8 cellular contexts compared by ENCODE assay signal in the genomic region with DNA sequence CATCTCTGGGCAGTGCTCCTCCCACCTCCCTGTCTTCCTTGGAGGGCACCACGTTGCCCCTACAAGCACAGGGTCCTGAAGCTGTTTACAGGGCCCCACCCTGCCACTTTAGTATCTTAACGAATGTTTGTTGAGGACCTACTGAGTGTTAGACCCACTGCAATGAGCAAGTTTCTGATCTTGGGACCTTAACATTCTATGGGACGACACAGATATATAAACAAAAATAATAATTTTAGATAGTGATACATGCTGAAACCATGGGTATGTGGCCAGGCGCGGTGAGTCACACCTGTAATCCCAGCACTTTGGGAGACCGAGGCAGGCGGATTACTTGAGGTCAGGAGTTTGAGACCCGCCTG. TPM values are rescaled to one million over a fixed set of nuclear protein-coding genes. Genes with fewer than 3 reads are reported as not detected.
DNase-seq lines count a peak whose midpoint lies in the region; ATAC-seq, FAIRE-seq and TF ChIP-seq lines count a peak whose summit lies in the region.

No MANE protein-coding gene starts in this region.

- H3F3A ChIP-seq in smooth muscle cell (ENCODE audit: low read depth) = peaks cover 12% of the 10 kb centered on the region

- TF ChIP-seq CTCF in WI38 (IDR thresholded peaks at IDR 0.05; ENCODE audit: low read depth, low read length) = no peak
- no peak for TF ChIP-seq CTCF in smooth muscle cell (IDR thresholded peaks at IDR 0.05; ENCODE audit: borderline replicate concordance, insufficient read depth, poor library complexity, severe bottlenecking)

- H3K4me2 ChIP-seq in smooth muscle cell = peak overlapping the region; percentile 82

- peak overlapping the region; percentile 4 for H3K9ac ChIP-seq in smooth muscle cell (ENCODE audit: low read depth)

- H3K4me3 ChIP-seq in H7 (ENCODE audit: insufficient read depth, low read depth, low read length) = peak overlapping the region; percentile 56
- peak overlapping the region; percentile 73 for H3K4me3 ChIP-seq in WI38 (ENCODE audit: low read depth, low read length)
- peak overlapping the region; percentile 46 for H3K4me3 ChIP-seq in right cardiac atrium (ENCODE audit: low read length)
- peak overlapping the region; percentile 59 for H3K4me3 ChIP-seq in smooth muscle cell

- peak overlapping the region; percentile 82 for H2AFZ ChIP-seq in smooth muscle cell (ENCODE audit: low read depth)

- intact Hi-C loops in right cardiac atrium (cut with DNase I) = no loop called here

- FAIRE-seq in GM19239 (lab: Jason Lieb, UNC) = no peak

- WGBS in right cardiac atrium = 67% methylated on average over 8 of the region's 8 CpGs
- 50% methylated on average over 8 of the region's 8 CpGs for WGBS in smooth muscle cell (ENCODE audit: low lambda C conversion rate)

- H3K79me2 ChIP-seq in smooth muscle cell (ENCODE audit: low read depth) = no peaks in the 10 kb centered on the region

- H3K27ac ChIP-seq in right cardiac atrium (ENCODE audit: low read length) = peak overlapping the region; percentile 69
- peak overlapping the region; percentile 79 for H3K27ac ChIP-seq in smooth muscle cell (ENCODE audit: low read depth)

- H4K20me1 ChIP-seq in smooth muscle cell (ENCODE audit: low read depth) = no peaks in the 10 kb centered on the region

- H3K27me3 ChIP-seq in H7 (ENCODE audit: control insufficient read depth, insufficient read depth, low read length) = peaks cover 13% of the 10 kb centered on the region
- no peaks in the 10 kb centered on the region for H3K27me3 ChIP-seq in right cardiac atrium (ENCODE audit: control insufficient read depth, insufficient read depth)
- no peaks in the 10 kb centered on the region for H3K27me3 ChIP-seq in smooth muscle cell (ENCODE audit: low read depth)

- no peaks in the 10 kb centered on the region; the same call in none of the 2 replicates for H3K36me3 ChIP-seq in H7 (replicated peaks; ENCODE audit: control insufficient read depth, insufficient read depth, low read length)
- no peaks in the 10 kb centered on the region for H3K36me3 ChIP-seq in smooth muscle cell (ENCODE audit: low read depth)

- H3K4me1 ChIP-seq in right cardiac atrium (ENCODE audit: control insufficient read depth, insufficient read depth, low read length) (peaks cover 3% of the 10 kb centered on the region), smooth muscle cell (ENCODE audit: low read depth) (no peaks in the 10 kb centered on the region)

- no peak for DNase-seq in H7
- DNase-seq in right cardiac atrium = no peak
- DNase-seq in smooth muscle cell (lab: John Stamatoyannopoulos, UW; ENCODE audit: unreplicated experiment) = no peak
- DNase-seq in NCI-H1436 (lab: John Stamatoyannopoulos, UW) = no peak
- DNase-seq in NCI-H2029 (lab: John Stamatoyannopoulos, UW) = no peak
- no peak for DNase-seq in DMS114 treated with DMSO at 0.1 percent for 48 hours (lab: John Stamatoyannopoulos, UW; ENCODE audit: unreplicated experiment)
- DNase-seq in GM19239 (ENCODE audit: insufficient read length, low spot score) = no peak

- ATAC-seq in right cardiac atrium = no peak

- no peaks in the 10 kb centered on the region for H3K9me3 ChIP-seq in right cardiac atrium (ENCODE audit: control insufficient read depth, low read length)
- no peaks in the 10 kb centered on the region for H3K9me3 ChIP-seq in smooth muscle cell (replicated peaks; ENCODE audit: low read depth)

RNA-seq across cellular contexts. Expression of a gene that starts 10.1 kb away (rescaled TPM):
- 9.4 and 14.7 TPM in 2 replicates for total RNA-seq in H7 (2014; rRNA removed; shearing (Covaris generic))
- total RNA-seq in right cardiac atrium = 10 to 100 TPM; 14.2 to 22.3 (median 15.8) TPM
- 9.4 TPM for polyA plus RNA-seq in right cardiac atrium
- total RNA-seq in smooth muscle cell = 7.0 and 14.7 TPM in 2 replicates
- 26.5 and 30.9 TPM in 2 replicates for polyA plus RNA-seq in smooth muscle cell

RNA-seq across cellular contexts. Expression of a gene that starts 17.0 kb away (rescaled TPM):
- 59.4 and 61.4 TPM in 2 replicates for total RNA-seq in H7 (2014; rRNA removed; shearing (Covaris generic))
- total RNA-seq in right cardiac atrium = 10 to 100 TPM; 50.3 to 65.2 (median 54.9) TPM
- 59.3 TPM for polyA plus RNA-seq in right cardiac atrium
- 51.4 and 52.1 TPM in 2 replicates for total RNA-seq in smooth muscle cell
- polyA plus RNA-seq in smooth muscle cell = 118 and 151 TPM in 2 replicates

RNA-seq across cellular contexts. Expression of a gene that starts 28.2 kb away (rescaled TPM):
- total RNA-seq in H7 (2014; rRNA removed; shearing (Covaris generic)) = 38.7 and 48.6 TPM in 2 replicates
- 10 to 100 TPM; 19.4 to 26.2 (median 22.5) TPM for total RNA-seq in right cardiac atrium
- 21.8 TPM for polyA plus RNA-seq in right cardiac atrium
- total RNA-seq in smooth muscle cell = 23.6 and 25.5 TPM in 2 replicates
- 23.5 and 32.2 TPM in 2 replicates for polyA plus RNA-seq in smooth muscle cell

RNA-seq across cellular contexts. Expression of a gene that starts 32.1 kb away (rescaled TPM):
- total RNA-seq in H7 (2014; rRNA removed; shearing (Covaris generic)) = 5.1 and 7.7 TPM in 2 replicates
- total RNA-seq in right cardiac atrium (1 to 10 TPM in 2 of 4 donors, under 1 TPM in 2; 0.92 to 1.4 (median 1.1) TPM), smooth muscle cell (0.49 and 0.72 TPM in 2 replicates)
- polyA plus RNA-seq in right cardiac atrium (0.77 TPM), smooth muscle cell (1.2 and 1.6 TPM in 2 replicates)

RNA-seq across cellular contexts. Expression of a gene that starts 36.6 kb away (rescaled TPM):
- 180 and 221 TPM in 2 replicates for total RNA-seq in H7 (2014; rRNA removed; shearing (Covaris generic))
- total RNA-seq in right cardiac atrium (10 to 100 TPM; 20.1 to 24.3 (median 21.1) TPM), smooth muscle cell (45.2 and 55.4 TPM in 2 replicates)
- polyA plus RNA-seq in right cardiac atrium (31.9 TPM), smooth muscle cell (98.4 and 109 TPM in 2 replicates)
